ENCODE assay signal across 11 cellular contexts in the genomic region with DNA sequence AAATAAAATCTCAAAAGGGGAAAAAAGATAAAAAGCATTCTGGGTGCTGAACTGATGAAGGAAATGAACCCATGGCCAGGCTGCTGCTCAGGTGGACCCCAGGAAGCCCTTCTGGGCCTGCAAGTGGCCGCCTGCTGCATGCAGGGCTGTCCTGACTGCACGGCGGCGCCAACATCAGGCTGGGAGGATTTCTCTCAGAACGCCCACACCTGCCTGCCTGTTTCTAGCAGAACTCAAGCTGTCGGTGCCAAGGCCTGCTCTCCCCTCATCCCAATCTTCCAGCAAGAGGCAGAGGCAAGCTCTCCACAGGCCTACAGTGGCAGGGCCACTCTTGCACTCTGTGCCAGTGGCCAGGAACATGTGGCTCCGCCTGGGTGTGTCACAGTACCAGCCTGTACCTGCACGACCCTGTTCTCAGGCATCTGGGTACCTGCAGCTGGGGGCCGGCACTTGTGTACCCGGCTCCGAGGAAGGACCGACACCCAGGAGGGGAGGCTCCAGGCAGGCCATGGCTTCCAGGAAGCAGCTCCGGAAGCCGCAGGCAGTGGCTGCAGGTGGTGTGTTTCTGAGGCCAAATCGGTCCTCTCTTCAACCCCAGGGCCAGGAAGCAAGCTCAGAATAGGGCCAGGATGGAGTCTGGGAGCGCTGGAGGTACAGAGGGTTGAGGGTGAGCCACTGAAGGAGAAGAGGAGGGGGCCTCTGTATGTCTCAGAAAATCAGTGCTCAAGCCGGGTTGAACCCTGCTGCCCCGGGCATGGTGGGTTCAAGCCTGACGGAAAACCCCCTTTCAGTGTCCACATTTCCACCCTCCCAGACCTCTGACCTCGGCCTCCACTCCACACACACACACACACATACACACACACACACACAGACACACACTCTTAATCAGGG. TPM values are rescaled to one million over a fixed set of nuclear protein-coding genes. Genes with fewer than 3 reads are reported as not detected.
DNase-seq lines count a peak whose midpoint lies in the region; ATAC-seq and TF ChIP-seq lines count a peak whose summit lies in the region.
"Had no signal": no experiment of that assay in that cellular context is flagged by ENCODE, and none has a peak within 500 bp of the region (broad histone marks: within the 10 kb centered on the region; RNA-seq: fewer than 3 reads in every experiment).

No MANE protein-coding gene starts in this region.

- 0 out of 2 replicates have a peak, but pooled peaks cover 5% of the 10 kb centered on the region for H4K20me1 ChIP-seq in OCI-LY7 (ENCODE audit: insufficient read depth, low read length)

- no peaks in the 10 kb centered on the region for H3K9me2 ChIP-seq in OCI-LY7 (ENCODE audit: insufficient read depth, low read length)

- no peak for TF ChIP-seq CTCF in OCI-LY7 (conservative IDR thresholded peaks at IDR 0.05; ENCODE audit: low read length)
- no peak for TF ChIP-seq CTCF in dorsolateral prefrontal cortex (IDR thresholded peaks at IDR 0.05 in 54 of 56, conservative IDR thresholded peaks at IDR 0.05 in 2 of 56; ENCODE audit: low read depth in 1 of 56, partially characterized antibody in 56 of 56)

- H3K27me3 ChIP-seq in dorsolateral prefrontal cortex = no peaks in the 10 kb centered on the region
- H3K27me3 ChIP-seq in naive thymus-derived CD4-positive, alpha-beta T cell (ENCODE audit: control insufficient read depth in 2 of 2, insufficient read depth in 2 of 2, low read length in 2 of 2) = no peaks in the 10 kb centered on the region

- ATAC-seq in naive thymus-derived CD4-positive, alpha-beta T cell = no peak
- ATAC-seq in GM21528 (IDR thresholded peaks at IDR 0.05; ENCODE audit: low FRiP score, unreplicated experiment) (no peak), GM21381 (IDR thresholded peaks at IDR 0.05; ENCODE audit: unreplicated experiment) (no peak)

- peak overlapping the region; percentile 26 to 86 (median 80) for H3K27ac Mint-ChIP-seq in naive thymus-derived CD4-positive, alpha-beta T cell

- H3K27me3 Mint-ChIP-seq in naive thymus-derived CD4-positive, alpha-beta T cell = no peaks in the 10 kb centered on the region

- POLR2A ChIA-PET in OCI-LY7 (lab: Charles Lee) = interaction anchor here (2.2 kb wide), 1 partner anchor 29 kb away, joined by 11 read pairs; no protein-coding TSS in a partner anchor
- POLR2A ChIA-PET in naive thymus-derived CD4-positive, alpha-beta T cell (lab: Charles Lee) = interaction anchor here (0.9 to 1.2 kb wide), 3 partner anchors 9 to 29 kb away, joined by 3 to 4 read pairs (median 3); no protein-coding TSS in a partner anchor

- H3K36me3 Mint-ChIP-seq in naive thymus-derived CD4-positive, alpha-beta T cell = peaks cover 0 to 7% (median 0%) of the 10 kb centered on the region in 5 donors

- H3K4me2 ChIP-seq in OCI-LY7 (ENCODE audit: low read length) = peak overlapping the region; percentile 81

- H3K79me2 ChIP-seq in OCI-LY7 (ENCODE audit: insufficient read depth, low read depth, low read length) = peaks cover 14% of the 10 kb centered on the region; the same call in 1 of the 2 replicates

- BruUV-seq in OCI-LY7 (replicated peaks; lab: Mats Ljungman, UMichigan) = no TSS peak

- peaks cover 53% of the 10 kb centered on the region for H3K4me1 ChIP-seq in OCI-LY7 (ENCODE audit: insufficient read depth, low read length, poor library complexity, severe bottlenecking)
- H3K4me1 ChIP-seq in naive thymus-derived CD4-positive, alpha-beta T cell (ENCODE audit: control insufficient read depth in 2 of 2, insufficient read depth in 2 of 2, low read length in 2 of 2) = peaks cover 10 to 49% of the 10 kb centered on the region in 2 donors

- CTCF ChIA-PET in OCI-LY7 (lab: Charles Lee; ENCODE audit: unreplicated experiment) = no interaction called here
- CTCF ChIA-PET in naive thymus-derived CD4-positive, alpha-beta T cell (lab: Charles Lee) = interaction anchor here (1.6 to 2.4 kb wide), 2 partner anchors 9 to 21 kb away, joined by 4 to 13 read pairs; no protein-coding TSS in a partner anchor

- intact Hi-C loops in OCI-LY7 (cut with micrococcal nuclease; ENCODE audit: unreplicated experiment) = no loop called here
- intact Hi-C loops in dorsolateral prefrontal cortex (cut with DNase I) = no loop called here
- intact Hi-C loops in naive thymus-derived CD4-positive, alpha-beta T cell (cut with micrococcal nuclease) = no loop called here

- DNase-seq in Ammon's horn (ENCODE audit: low spot score) (peak; percentile 69), OCI-LY7 (ENCODE audit: low spot score) (peak; percentile 54), dorsolateral prefrontal cortex (peak in 7 of 10 donors; percentile 63 to 88 (median 83)), NCI-H226 (no peak)
- peak in 2 of 9 donors; percentile 28 to 29 for DNase-seq in naive thymus-derived CD4-positive, alpha-beta T cell
- DNase-seq in activated CD4-positive, CD25-positive, alpha-beta regulatory T cell treated with anti-CD3 and anti-CD28 coated beads, Interleukin-2, amount 50 U/mL, for 72 hours = no peak
- DNase-seq: H9; NCI-H1436; stimulated activated CD4-positive, alpha-beta T cell treated with anti-CD3 and anti-CD28 coated beads, Interleukin-4, amount 100 ng/mL, for 4 hours had no signal

- H3K36me3 ChIP-seq in OCI-LY7 (ENCODE audit: insufficient read depth, low read length) = no peaks in the 10 kb centered on the region
- H3K36me3 ChIP-seq in naive thymus-derived CD4-positive, alpha-beta T cell (ENCODE audit: control insufficient read depth in 2 of 3, insufficient read depth in 3 of 3, low read length in 3 of 3) = no peaks in the 10 kb centered on the region

- H3K4me3 Mint-ChIP-seq in naive thymus-derived CD4-positive, alpha-beta T cell = peak overlapping the region; percentile 33 to 85 (median 62)
- H3K4me3 Mint-ChIP-seq: H9 had no signal

- H3K4me3 ChIP-seq in OCI-LY7 (ENCODE audit: low read depth, low read length, poor library complexity, severe bottlenecking) = peak overlapping the region; percentile 26
- no peak overlapping the region for H3K4me3 ChIP-seq in dorsolateral prefrontal cortex
- H3K4me3 ChIP-seq in naive thymus-derived CD4-positive, alpha-beta T cell (ENCODE audit: low read length) = no peak overlapping the region

- H2AFZ ChIP-seq in OCI-LY7 (ENCODE audit: low read length) = no peak overlapping the region; the same call in 1 of the 2 replicates

- H3K9me3 Mint-ChIP-seq in naive thymus-derived CD4-positive, alpha-beta T cell = no peaks in the 10 kb centered on the region

- peaks cover 14 to 51% (median 45%) of the 10 kb centered on the region in 7 donors for H3K4me1 Mint-ChIP-seq in naive thymus-derived CD4-positive, alpha-beta T cell

- H3K9me3 ChIP-seq in OCI-LY7 (ENCODE audit: low read length) = no peaks in the 10 kb centered on the region
- no peaks in the 10 kb centered on the region for H3K9me3 ChIP-seq in naive thymus-derived CD4-positive, alpha-beta T cell (ENCODE audit: control insufficient read depth in 2 of 3, low read length in 3 of 3)

- H3K27ac ChIP-seq in OCI-LY7 (ENCODE audit: low read depth, low read length, poor library complexity, severe bottlenecking) (peak overlapping the region; percentile 67), dorsolateral prefrontal cortex (peak overlapping the region in 55 of 59 donors; percentile 0 to 99 (median 95))
- peak overlapping the region; percentile 24 for H3K27ac ChIP-seq in naive thymus-derived CD4-positive, alpha-beta T cell (ENCODE audit: low read depth, low read length)

RNA-seq across cellular contexts. Expression of a gene that starts 2.5 kb away (rescaled TPM):
- 32.7 and 39.4 TPM in 2 replicates for total RNA-seq in OCI-LY7 (2014; rRNA removed; shearing (Covaris generic))
- 43.4 and 51.6 TPM in 2 replicates for total RNA-seq in OCI-LY7 (2022)
- total RNA-seq in dorsolateral prefrontal cortex = 100 to 1,000 TPM in 97 of 120 experiments, 10 to 100 TPM in 23; 69.5 to 290 (median 127) TPM
- total RNA-seq in naive thymus-derived CD4-positive, alpha-beta T cell = 100 to 1,000 TPM in 2 of 5 experiments, 10 to 100 TPM in 3; 65.0 to 140 (median 95.5) TPM
- polyA plus RNA-seq in naive thymus-derived CD4-positive, alpha-beta T cell = 10 to 100 TPM in 1 of 2 donors, 1 to 10 TPM in 1; 5.8 to 12.4 TPM

RNA-seq across cellular contexts. Expression of a gene that starts 37.2 kb away (rescaled TPM):
- total RNA-seq in OCI-LY7 (2014; rRNA removed; shearing (Covaris generic)) = not detected in 2 replicates
- total RNA-seq in OCI-LY7 (2022) = 2.1 and 2.8 TPM in 2 replicates
- 10 to 100 TPM in 62 of 120 experiments, 1 to 10 TPM in 58; 4.2 to 28.9 (median 10.3) TPM for total RNA-seq in dorsolateral prefrontal cortex
- total RNA-seq in naive thymus-derived CD4-positive, alpha-beta T cell = 1 to 10 TPM in 4 of 5 experiments, under 1 TPM in 1; 0.73 to 4.8 (median 4.2) TPM
- polyA plus RNA-seq in naive thymus-derived CD4-positive, alpha-beta T cell = 1 to 10 TPM; 1.1 to 1.8 TPM

Comparison
In these comparisons a context has a peak if more than half of its experiments do, and no peak if none do; other contexts are left out.
1. DNase-seq: peak in Ammon's horn (single experiment), OCI-LY7 (single experiment) and dorsolateral prefrontal cortex (7 of 10); none in NCI-H226 (single experiment) and activated CD4-positive, CD25-positive, alpha-beta regulatory T cell treated with anti-CD3 and anti-CD28 coated beads, Interleukin-2, amount 50 U/mL, for 72 hours (single experiment).
2. H3K27ac ChIP-seq: peak in every context shown above with its lines; median percentile 95 in dorsolateral prefrontal cortex; 67 in OCI-LY7; 24 in naive thymus-derived CD4-positive, alpha-beta T cell.